In genomic region chr3:95627697-95628096, GRCh38 we compare ENCODE assay signal across 34 cellular contexts.
"Had no signal": no experiment of that assay in that cellular context is flagged by ENCODE, and none has a peak within 500 bp of the region (broad histone marks: within the 10 kb centered on the region; RNA-seq: fewer than 3 reads in every experiment).

No MANE protein-coding gene starts in this region.

- H3K4me3 ChIP-seq: gastroesophageal sphincter, ovary, sigmoid colon, stomach, suprapubic skin, tibial artery, upper lobe of right lung had no signal

- H3K27ac Mint-ChIP-seq: activated CD4-positive, alpha-beta memory T cell treated with anti-CD3 and anti-CD28 coated beads, Interleukin-2, amount 10 ng/mL, durations not matched to agents 7 days and 5 days; activated CD4-positive, alpha-beta T cell treated with anti-CD3 and anti-CD28 coated beads, Interleukin-2, amount 10 ng/mL, durations not matched to agents 24 days and 14 days; activated T-cell treated with anti-CD3 and anti-CD28 coated beads, Interleukin-2, amount 50 U/mL, for 24 hours; effector memory CD8-positive, alpha-beta T cell; memory B cell; natural killer cell treated with Interleukin-12 subunit alpha and Interleukin-12 subunit beta and Interleukin-15 and Interleukin-18, amount 100 ng/mL, for 72 hours; progenitor cell of endocrine pancreas; stimulated activated memory B cell treated with anti-CD40 and anti-IgM and Interleukin-4, amounts not matched to agents 10 μg/mL and 1 μg/mL and 100 μg/mL, for 72 hours; T-helper 17 cell had no signal

- H3K9me3 Mint-ChIP-seq: activated CD4-positive, alpha-beta memory T cell treated with anti-CD3 and anti-CD28 coated beads, Interleukin-2, amount 10 ng/mL, durations not matched to agents 7 days and 5 days; activated CD4-positive, alpha-beta T cell treated with anti-CD3 and anti-CD28 coated beads, Interleukin-2, amount 10 ng/mL, durations not matched to agents 24 days and 14 days; stimulated activated memory B cell treated with anti-CD40 and anti-IgM and Interleukin-4, amounts not matched to agents 10 μg/mL and 1 μg/mL and 100 μg/mL, for 72 hours had no signal

- H3K36me3 Mint-ChIP-seq: memory B cell; natural killer cell treated with Interleukin-12 subunit alpha and Interleukin-12 subunit beta and Interleukin-15 and Interleukin-18, amount 100 ng/mL, for 72 hours; stimulated activated memory B cell treated with anti-CD40 and anti-IgM and Interleukin-4, amounts not matched to agents 10 μg/mL and 1 μg/mL and 100 μg/mL, for 72 hours had no signal

- H3K9me3 ChIP-seq: gastroesophageal sphincter, ovary, sigmoid colon, stomach, suprapubic skin, tibial artery, upper lobe of right lung had no signal

- H3K27me3 Mint-ChIP-seq: activated CD4-positive, alpha-beta memory T cell treated with anti-CD3 and anti-CD28 coated beads, Interleukin-2, amount 10 ng/mL, durations not matched to agents 7 days and 5 days; activated CD4-positive, alpha-beta T cell treated with anti-CD3 and anti-CD28 coated beads, Interleukin-2, amount 10 ng/mL, durations not matched to agents 24 days and 14 days; activated T-cell treated with anti-CD3 and anti-CD28 coated beads, Interleukin-2, amount 50 U/mL, for 24 hours; effector memory CD8-positive, alpha-beta T cell; memory B cell; natural killer cell treated with Interleukin-12 subunit alpha and Interleukin-12 subunit beta and Interleukin-15 and Interleukin-18, amount 100 ng/mL, for 72 hours; progenitor cell of endocrine pancreas; stimulated activated memory B cell treated with anti-CD40 and anti-IgM and Interleukin-4, amounts not matched to agents 10 μg/mL and 1 μg/mL and 100 μg/mL, for 72 hours; T-helper 17 cell had no signal

- H3K27ac ChIP-seq: brain microvascular endothelial cell, gastroesophageal sphincter, ovary, sigmoid colon, stomach, suprapubic skin, tibial artery, upper lobe of right lung, WERI-Rb-1 had no signal

- DNase-seq: activated CD4-positive, alpha-beta memory T cell treated with anti-CD3 and anti-CD28 coated beads, Interleukin-2, amount 10 ng/mL, durations not matched to agents 7 days and 5 days; activated CD4-positive, alpha-beta T cell treated with anti-CD3 and anti-CD28 coated beads, Interleukin-2, amount 10 ng/mL, durations not matched to agents 24 days and 14 days; activated CD8-positive, alpha-beta memory T cell treated with anti-CD3 and anti-CD28 coated beads, Interleukin-2, amount 50 U/mL, for 48 hours; activated gamma-delta T cell; activated naive CD4-positive, alpha-beta T cell treated with anti-CD3 and anti-CD28 coated beads, Interleukin-2, amount 50 U/mL, for 16 hours; activated T-cell treated with anti-CD3 and anti-CD28 coated beads, Interleukin-2, amount 50 U/mL, for 24 hours; amniotic stem cell; brain microvascular endothelial cell; cortex of kidney; effector memory CD8-positive, alpha-beta T cell; erythroblast; head of caudate nucleus; hippocampal formation; ovary; sigmoid colon; small intestine; stimulated activated CD4-positive, alpha-beta T cell treated with anti-CD3 and anti-CD28 coated beads, Interleukin-1b, Interleukin-23, amount 100 ng/mL, for 48 hours; stimulated activated CD4-positive, alpha-beta T cell treated with anti-CD3 and anti-CD28 coated beads, Interleukin-4, amount 100 ng/mL, for 4 hours; stimulated activated CD8-positive, alpha-beta memory T cell treated with anti-CD3 and anti-CD28 coated beads, Interleukin-4, amount 100 ng/mL, for 48 hours; stomach; T-helper 17 cell; T1000; tibial artery; upper lobe of right lung; WERI-Rb-1 had no signal

- H3K4me1 Mint-ChIP-seq: activated CD4-positive, alpha-beta memory T cell treated with anti-CD3 and anti-CD28 coated beads, Interleukin-2, amount 10 ng/mL, durations not matched to agents 7 days and 5 days; activated CD4-positive, alpha-beta T cell treated with anti-CD3 and anti-CD28 coated beads, Interleukin-2, amount 10 ng/mL, durations not matched to agents 24 days and 14 days; memory B cell; stimulated activated memory B cell treated with anti-CD40 and anti-IgM and Interleukin-4, amounts not matched to agents 10 μg/mL and 1 μg/mL and 100 μg/mL, for 72 hours; T-helper 17 cell had no signal

- H3K27me3 ChIP-seq: brain microvascular endothelial cell, gastroesophageal sphincter, ovary, sigmoid colon, stomach, suprapubic skin, tibial artery, upper lobe of right lung had no signal

- H3K4me1 ChIP-seq: gastroesophageal sphincter, sigmoid colon, stomach, suprapubic skin, tibial artery, upper lobe of right lung had no signal

- FAIRE-seq: astrocyte, keratinocyte, small intestine had no signal

- ATAC-seq: activated CD4-positive, CD25-positive, alpha-beta regulatory T cell treated with anti-CD3 and anti-CD28 coated beads, Interleukin-2, amount 50 U/mL, for 24 hours; effector memory CD8-positive, alpha-beta T cell; gastroesophageal sphincter; natural killer cell treated with Interleukin-12 subunit alpha and Interleukin-12 subunit beta and Interleukin-15 and Interleukin-18, amount 100 ng/mL, for 72 hours; stimulated activated memory B cell treated with anti-CD40 and anti-IgM and Interleukin-4, amounts not matched to agents 10 μg/mL and 1 μg/mL and 100 μg/mL, for 72 hours; T-helper 17 cell; upper lobe of right lung had no signal

- H3K36me3 ChIP-seq: brain microvascular endothelial cell, gastroesophageal sphincter, ovary, sigmoid colon, stomach, suprapubic skin, tibial artery, upper lobe of right lung, WERI-Rb-1 had no signal

- H3K4me3 Mint-ChIP-seq: activated CD4-positive, alpha-beta memory T cell treated with anti-CD3 and anti-CD28 coated beads, Interleukin-2, amount 10 ng/mL, durations not matched to agents 7 days and 5 days; activated CD4-positive, alpha-beta T cell treated with anti-CD3 and anti-CD28 coated beads, Interleukin-2, amount 10 ng/mL, durations not matched to agents 24 days and 14 days; activated T-cell treated with anti-CD3 and anti-CD28 coated beads, Interleukin-2, amount 50 U/mL, for 24 hours; effector memory CD8-positive, alpha-beta T cell; memory B cell; natural killer cell treated with Interleukin-12 subunit alpha and Interleukin-12 subunit beta and Interleukin-15 and Interleukin-18, amount 100 ng/mL, for 72 hours; stimulated activated memory B cell treated with anti-CD40 and anti-IgM and Interleukin-4, amounts not matched to agents 10 μg/mL and 1 μg/mL and 100 μg/mL, for 72 hours; T-helper 17 cell had no signal
